Comparison of ENCODE assay signal across 1 cellular context in the genomic region with DNA sequence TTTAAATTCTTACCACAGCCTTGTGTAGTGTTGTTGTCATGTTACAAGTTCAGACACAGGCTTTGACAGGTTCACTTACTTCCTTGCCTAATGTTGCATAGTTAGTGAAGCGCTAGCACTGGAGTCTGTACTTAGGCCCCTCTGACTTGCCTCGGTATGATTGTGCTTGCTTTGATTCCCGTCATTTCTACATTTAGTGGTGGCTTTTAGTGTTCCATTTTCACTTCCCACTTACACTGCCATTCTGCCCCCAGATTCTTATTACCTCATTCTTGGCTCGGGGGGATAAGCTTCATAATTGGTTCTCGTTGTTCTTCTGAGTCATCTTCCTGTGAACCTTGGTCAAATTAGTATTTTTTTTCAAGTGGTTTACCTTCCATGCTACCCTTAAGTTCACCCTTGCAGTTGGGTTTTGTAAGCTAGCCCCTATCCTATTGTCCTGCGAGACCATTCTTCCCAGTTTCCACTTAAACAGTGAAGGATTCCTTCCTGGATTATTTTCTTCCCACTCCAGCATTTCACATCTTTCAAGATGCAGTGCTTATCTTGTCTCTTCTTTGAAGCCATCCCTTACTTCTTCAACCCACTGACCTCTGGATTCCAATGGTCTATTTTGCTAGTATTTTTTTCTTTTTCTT.
TF ChIP-seq lines count a peak whose summit lies in the region.

No MANE protein-coding gene starts in this region.

TF ChIP-seq in GM12878, 131 proteins besides CTCF, POLR2A, EP300 and RAD21 (continued from another document and continues in another):
- no peak for TF ChIP-seq PBX3 (IDR thresholded peaks at IDR 0.05; ENCODE audit: insufficient replicate concordance, low read depth, low read length)
- TF ChIP-seq, protein P1, sequence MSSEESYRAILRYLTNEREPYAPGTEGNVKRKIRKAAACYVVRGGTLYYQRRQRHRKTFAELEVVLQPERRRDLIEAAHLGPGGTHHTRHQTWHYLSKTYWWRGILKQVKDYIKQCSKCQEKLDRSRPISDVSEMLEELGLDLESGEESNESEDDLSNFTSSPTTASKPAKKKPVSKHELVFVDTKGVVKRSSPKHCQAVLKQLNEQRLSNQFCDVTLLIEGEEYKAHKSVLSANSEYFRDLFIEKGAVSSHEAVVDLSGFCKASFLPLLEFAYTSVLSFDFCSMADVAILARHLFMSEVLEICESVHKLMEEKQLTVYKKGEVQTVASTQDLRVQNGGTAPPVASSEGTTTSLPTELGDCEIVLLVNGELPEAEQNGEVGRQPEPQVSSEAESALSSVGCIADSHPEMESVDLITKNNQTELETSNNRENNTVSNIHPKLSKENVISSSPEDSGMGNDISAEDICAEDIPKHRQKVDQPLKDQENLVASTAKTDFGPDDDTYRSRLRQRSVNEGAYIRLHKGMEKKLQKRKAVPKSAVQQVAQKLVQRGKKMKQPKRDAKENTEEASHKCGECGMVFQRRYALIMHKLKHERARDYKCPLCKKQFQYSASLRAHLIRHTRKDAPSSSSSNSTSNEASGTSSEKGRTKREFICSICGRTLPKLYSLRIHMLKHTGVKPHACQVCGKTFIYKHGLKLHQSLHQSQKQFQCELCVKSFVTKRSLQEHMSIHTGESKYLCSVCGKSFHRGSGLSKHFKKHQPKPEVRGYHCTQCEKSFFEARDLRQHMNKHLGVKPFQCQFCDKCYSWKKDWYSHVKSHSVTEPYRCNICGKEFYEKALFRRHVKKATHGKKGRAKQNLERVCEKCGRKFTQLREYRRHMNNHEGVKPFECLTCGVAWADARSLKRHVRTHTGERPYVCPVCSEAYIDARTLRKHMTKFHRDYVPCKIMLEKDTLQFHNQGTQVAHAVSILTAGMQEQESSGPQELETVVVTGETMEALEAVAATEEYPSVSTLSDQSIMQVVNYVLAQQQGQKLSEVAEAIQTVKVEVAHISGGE (CRISPR knock-in tag; IDR thresholded peaks at IDR 0.05), result no peak
- TF ChIP-seq, protein P2, sequence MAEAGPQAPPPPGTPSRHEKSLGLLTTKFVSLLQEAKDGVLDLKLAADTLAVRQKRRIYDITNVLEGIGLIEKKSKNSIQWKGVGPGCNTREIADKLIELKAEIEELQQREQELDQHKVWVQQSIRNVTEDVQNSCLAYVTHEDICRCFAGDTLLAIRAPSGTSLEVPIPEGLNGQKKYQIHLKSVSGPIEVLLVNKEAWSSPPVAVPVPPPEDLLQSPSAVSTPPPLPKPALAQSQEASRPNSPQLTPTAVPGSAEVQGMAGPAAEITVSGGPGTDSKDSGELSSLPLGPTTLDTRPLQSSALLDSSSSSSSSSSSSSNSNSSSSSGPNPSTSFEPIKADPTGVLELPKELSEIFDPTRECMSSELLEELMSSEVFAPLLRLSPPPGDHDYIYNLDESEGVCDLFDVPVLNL (IDR thresholded peaks at IDR 0.05; ENCODE audit: low read depth, low read length), result no peak
- no peak for TF ChIP-seq EZH2 (IDR thresholded peaks at IDR 0.05; ENCODE audit: borderline replicate concordance, control insufficient read depth, low read depth, low read length)
- peak; percentile 20; the same call in 1 of the 2 replicates for TF ChIP-seq HDGF (IDR thresholded peaks at IDR 0.05)
- peak; percentile 94 for TF ChIP-seq EED (IDR thresholded peaks at IDR 0.05; ENCODE audit: low read depth)
- TF ChIP-seq FOS (IDR thresholded peaks at IDR 0.05; ENCODE audit: borderline replicate concordance, extremely low read depth, insufficient read length), result no peak
- TF ChIP-seq, protein P3, sequence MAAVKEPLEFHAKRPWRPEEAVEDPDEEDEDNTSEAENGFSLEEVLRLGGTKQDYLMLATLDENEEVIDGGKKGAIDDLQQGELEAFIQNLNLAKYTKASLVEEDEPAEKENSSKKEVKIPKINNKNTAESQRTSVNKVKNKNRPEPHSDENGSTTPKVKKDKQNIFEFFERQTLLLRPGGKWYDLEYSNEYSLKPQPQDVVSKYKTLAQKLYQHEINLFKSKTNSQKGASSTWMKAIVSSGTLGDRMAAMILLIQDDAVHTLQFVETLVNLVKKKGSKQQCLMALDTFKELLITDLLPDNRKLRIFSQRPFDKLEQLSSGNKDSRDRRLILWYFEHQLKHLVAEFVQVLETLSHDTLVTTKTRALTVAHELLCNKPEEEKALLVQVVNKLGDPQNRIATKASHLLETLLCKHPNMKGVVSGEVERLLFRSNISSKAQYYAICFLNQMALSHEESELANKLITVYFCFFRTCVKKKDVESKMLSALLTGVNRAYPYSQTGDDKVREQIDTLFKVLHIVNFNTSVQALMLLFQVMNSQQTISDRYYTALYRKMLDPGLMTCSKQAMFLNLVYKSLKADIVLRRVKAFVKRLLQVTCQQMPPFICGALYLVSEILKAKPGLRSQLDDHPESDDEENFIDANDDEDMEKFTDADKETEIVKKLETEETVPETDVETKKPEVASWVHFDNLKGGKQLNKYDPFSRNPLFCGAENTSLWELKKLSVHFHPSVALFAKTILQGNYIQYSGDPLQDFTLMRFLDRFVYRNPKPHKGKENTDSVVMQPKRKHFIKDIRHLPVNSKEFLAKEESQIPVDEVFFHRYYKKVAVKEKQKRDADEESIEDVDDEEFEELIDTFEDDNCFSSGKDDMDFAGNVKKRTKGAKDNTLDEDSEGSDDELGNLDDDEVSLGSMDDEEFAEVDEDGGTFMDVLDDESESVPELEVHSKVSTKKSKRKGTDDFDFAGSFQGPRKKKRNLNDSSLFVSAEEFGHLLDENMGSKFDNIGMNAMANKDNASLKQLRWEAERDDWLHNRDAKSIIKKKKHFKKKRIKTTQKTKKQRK (IDR thresholded peaks at IDR 0.05; ENCODE audit: low read depth, low read length), result no peak
- no peak for TF ChIP-seq SUPT20H (IDR thresholded peaks at IDR 0.05; ENCODE audit: borderline replicate concordance, control insufficient read depth, low read depth, low read length)
- TF ChIP-seq STAT1 (conservative IDR thresholded peaks at IDR 0.05), result no peak
- no peak for TF ChIP-seq CHD1 (IDR thresholded peaks at IDR 0.05; ENCODE audit: low read depth, low read length)
- no peak for TF ChIP-seq PAX8 (IDR thresholded peaks at IDR 0.05)
- peak; percentile 26; the same call in 1 of the 2 replicates for TF ChIP-seq ZNF687 (IDR thresholded peaks at IDR 0.05)
- TF ChIP-seq TAF1 (IDR thresholded peaks at IDR 0.05; ENCODE audit: borderline replicate concordance, low read depth, low read length), result no peak
- 0 out of 2 replicates have a peak, but pooled peaks have one; percentile 19 for TF ChIP-seq TCF12 (IDR thresholded peaks at IDR 0.05; ENCODE audit: low read depth, low read length)
- TF ChIP-seq RBBP5 (conservative IDR thresholded peaks at IDR 0.05), result no peak
- TF ChIP-seq NFIC (IDR thresholded peaks at IDR 0.05; ENCODE audit: low read depth, low read length), result peak; percentile 98
- no peak for TF ChIP-seq ZNF592 (IDR thresholded peaks at IDR 0.05)
- TF ChIP-seq BRCA1 (IDR thresholded peaks at IDR 0.05; ENCODE audit: low read depth, low read length), result no peak
- no peak; the same call in 1 of the 2 replicates for TF ChIP-seq STAT3 (IDR thresholded peaks at IDR 0.05; ENCODE audit: low read depth, low read length)
- peak; percentile 98 for TF ChIP-seq ATF2 (IDR thresholded peaks at IDR 0.05; ENCODE audit: low read length)
- TF ChIP-seq SIN3A (IDR thresholded peaks at IDR 0.05; ENCODE audit: low read depth, low read length), result no peak
- TF ChIP-seq HCFC1 (IDR thresholded peaks at IDR 0.05; ENCODE audit: low read length), result no peak
- TF ChIP-seq HSF1 (IDR thresholded peaks at IDR 0.05; ENCODE audit: low read depth, low read length), result no peak
- no peak for TF ChIP-seq NFYA (IDR thresholded peaks at IDR 0.05; ENCODE audit: borderline replicate concordance, low read depth, low read length)
- TF ChIP-seq RFX5 (IDR thresholded peaks at IDR 0.05; ENCODE audit: low read depth, low read length), result peak; percentile 93
- TF ChIP-seq, protein P4, sequence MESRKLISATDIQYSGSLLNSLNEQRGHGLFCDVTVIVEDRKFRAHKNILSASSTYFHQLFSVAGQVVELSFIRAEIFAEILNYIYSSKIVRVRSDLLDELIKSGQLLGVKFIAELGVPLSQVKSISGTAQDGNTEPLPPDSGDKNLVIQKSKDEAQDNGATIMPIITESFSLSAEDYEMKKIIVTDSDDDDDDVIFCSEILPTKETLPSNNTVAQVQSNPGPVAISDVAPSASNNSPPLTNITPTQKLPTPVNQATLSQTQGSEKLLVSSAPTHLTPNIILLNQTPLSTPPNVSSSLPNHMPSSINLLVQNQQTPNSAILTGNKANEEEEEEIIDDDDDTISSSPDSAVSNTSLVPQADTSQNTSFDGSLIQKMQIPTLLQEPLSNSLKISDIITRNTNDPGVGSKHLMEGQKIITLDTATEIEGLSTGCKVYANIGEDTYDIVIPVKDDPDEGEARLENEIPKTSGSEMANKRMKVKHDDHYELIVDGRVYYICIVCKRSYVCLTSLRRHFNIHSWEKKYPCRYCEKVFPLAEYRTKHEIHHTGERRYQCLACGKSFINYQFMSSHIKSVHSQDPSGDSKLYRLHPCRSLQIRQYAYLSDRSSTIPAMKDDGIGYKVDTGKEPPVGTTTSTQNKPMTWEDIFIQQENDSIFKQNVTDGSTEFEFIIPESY (IDR thresholded peaks at IDR 0.05), result no peak
- TF ChIP-seq SREBF1 (IDR thresholded peaks at IDR 0.05; ENCODE audit: low read length), result no peak
